In the genomic region with DNA sequence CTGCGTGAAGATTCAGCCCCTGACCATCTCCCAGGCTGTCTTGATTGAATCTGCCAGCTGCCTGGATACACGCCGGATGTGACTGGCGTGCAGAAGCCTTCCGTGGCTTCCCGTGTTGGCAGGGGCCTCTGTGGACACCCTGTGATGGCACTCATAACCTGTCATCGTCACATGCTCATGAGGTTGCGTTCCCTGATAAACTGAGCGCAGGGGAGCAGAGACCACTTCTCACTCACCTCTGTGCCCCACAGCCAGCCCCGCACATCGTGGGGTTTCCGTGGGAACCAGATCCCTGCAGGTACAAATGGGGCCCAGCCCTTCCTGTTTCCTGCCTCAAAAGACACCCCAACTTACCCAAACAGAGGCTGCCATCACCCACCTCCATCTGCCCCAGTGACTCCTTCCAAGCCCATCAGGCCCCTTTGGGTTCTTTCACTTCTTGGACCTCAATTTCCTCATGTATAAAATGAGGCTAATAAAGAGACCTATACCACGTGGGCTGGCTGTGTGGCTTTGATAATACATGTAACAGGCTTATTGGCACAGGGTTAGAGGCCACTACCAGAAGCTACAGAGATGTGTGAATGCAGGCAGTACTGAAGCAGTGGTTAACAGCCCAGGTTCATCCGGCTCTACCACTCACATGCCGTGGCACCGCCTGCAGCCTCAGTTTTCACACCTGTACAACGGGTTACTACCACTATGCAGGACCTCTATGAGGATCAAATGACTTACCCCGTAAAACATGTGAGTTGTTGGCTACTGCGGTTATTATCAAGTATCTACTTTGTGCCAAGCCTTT, we compare ENCODE assay signal across 16 cellular contexts. TPM values are rescaled to one million over a fixed set of nuclear protein-coding genes. Genes with fewer than 3 reads are reported as not detected.
DNase-seq lines count a peak whose midpoint lies in the region; ATAC-seq and TF ChIP-seq lines count a peak whose summit lies in the region.
"Had no signal": no experiment of that assay in that cellular context is flagged by ENCODE, and none has a peak within 500 bp of the region (broad histone marks: within the 10 kb centered on the region; RNA-seq: fewer than 3 reads in every experiment).

No MANE protein-coding gene starts in this region.

- no peak overlapping the region for H3K27ac Mint-ChIP-seq in activated CD4-positive, alpha-beta T cell treated with anti-CD3 and anti-CD28 coated beads, Interleukin-2, amount 10 ng/mL, durations not matched to agents 24 days and 14 days
- peak overlapping the region; percentile 71 for H3K27ac Mint-ChIP-seq in activated CD8-positive, alpha-beta T cell treated with anti-CD3 and anti-CD28 coated beads for 36 hours
- peak overlapping the region; percentile 93 for H3K27ac Mint-ChIP-seq in central memory CD8-positive, alpha-beta T cell (ENCODE audit: low read depth)

- H3K4me3 ChIP-seq in brain microvascular endothelial cell (ENCODE audit: low read depth, low read length), result no peak overlapping the region
- H3K4me3 ChIP-seq: SK-N-MC, suprapubic skin had no signal

- peak; percentile 73 for ATAC-seq in activated CD8-positive, alpha-beta T cell treated with anti-CD3 and anti-CD28 coated beads for 36 hours
- ATAC-seq in central memory CD8-positive, alpha-beta T cell (replicated peaks; ENCODE audit: extremely low read depth, poor library complexity, severe bottlenecking), result peak; percentile 90
- no peak for ATAC-seq in GM18858 (IDR thresholded peaks at IDR 0.05; ENCODE audit: unreplicated experiment)
- ATAC-seq: esophagus mucosa had no signal

- intact Hi-C loops in activated CD4-positive, alpha-beta T cell treated with anti-CD3 and anti-CD28 coated beads, Interleukin-2, amount 10 ng/mL, durations not matched to agents 24 days and 14 days (cut with micrococcal nuclease), result no loop called here
- intact Hi-C loops in activated CD8-positive, alpha-beta T cell treated with anti-CD3 and anti-CD28 coated beads for 36 hours (cut with micrococcal nuclease), result no loop called here

- CTCF ChIA-PET in activated CD8-positive, alpha-beta T cell treated with anti-CD3 and anti-CD28 coated beads for 36 hours (lab: Charles Lee), result interaction anchor here (0.9 to 2.6 kb wide), 4 partner anchors 16 to 34 kb away, joined by 4 to 12 read pairs (median 7); no protein-coding TSS in a partner anchor

- POLR2A ChIA-PET in activated CD8-positive, alpha-beta T cell treated with anti-CD3 and anti-CD28 coated beads for 36 hours (lab: Charles Lee), result interaction anchor here (1.1 to 1.2 kb wide), 2 partner anchors 16 to 23 kb away, joined by 4 read pairs; no protein-coding TSS in a partner anchor

- no peak overlapping the region for H3K27ac ChIP-seq in brain microvascular endothelial cell
- H3K27ac ChIP-seq: SK-N-MC, suprapubic skin, WERI-Rb-1 had no signal

- peak; percentile 22 for DNase-seq in activated CD4-positive, alpha-beta T cell treated with anti-CD3 and anti-CD28 coated beads for 1 hour
- DNase-seq in activated CD4-positive, alpha-beta T cell treated with anti-CD3 and anti-CD28 coated beads, Interleukin-2, amount 10 ng/mL, durations not matched to agents 24 days and 14 days, result no peak
- DNase-seq in activated CD8-positive, alpha-beta T cell treated with anti-CD3 and anti-CD28 coated beads for 36 hours, result peak; percentile 37
- peak in 1 of 2 donors; percentile 71 for DNase-seq in central memory CD8-positive, alpha-beta T cell (ENCODE audit: low spot score in 2 of 2)
- DNase-seq in stimulated activated CD4-positive, alpha-beta T cell treated with anti-CD3 and anti-CD28 coated beads, Interleukin-4, amount 100 ng/mL, for 24 hours, result peak; percentile 37
- DNase-seq in brain microvascular endothelial cell (no peak), GDM1 (lab: John Stamatoyannopoulos, UW) (no peak)
- DNase-seq: NCI-H1048, WERI-Rb-1 had no signal

- in situ Hi-C loops in brain microvascular endothelial cell (cut with HindIII; ENCODE audit: low pct_ligation_motif_present, low sequenced_read_pairs), result no loop called here

- peaks cover 16% of the 10 kb centered on the region for H3K9me3 Mint-ChIP-seq in activated CD4-positive, alpha-beta T cell treated with anti-CD3 and anti-CD28 coated beads, Interleukin-2, amount 10 ng/mL, durations not matched to agents 24 days and 14 days
- H3K9me3 Mint-ChIP-seq in activated CD8-positive, alpha-beta T cell treated with anti-CD3 and anti-CD28 coated beads for 36 hours, result peaks cover 18% of the 10 kb centered on the region
- H3K9me3 Mint-ChIP-seq in central memory CD8-positive, alpha-beta T cell, result no peaks in the 10 kb centered on the region

- no peaks in the 10 kb centered on the region for H3K27me3 Mint-ChIP-seq in activated CD4-positive, alpha-beta T cell treated with anti-CD3 and anti-CD28 coated beads, Interleukin-2, amount 10 ng/mL, durations not matched to agents 24 days and 14 days
- no peaks in the 10 kb centered on the region for H3K27me3 Mint-ChIP-seq in activated CD8-positive, alpha-beta T cell treated with anti-CD3 and anti-CD28 coated beads for 36 hours
- H3K27me3 Mint-ChIP-seq in central memory CD8-positive, alpha-beta T cell, result no peaks in the 10 kb centered on the region

- H3K4me3 Mint-ChIP-seq in activated CD4-positive, alpha-beta T cell treated with anti-CD3 and anti-CD28 coated beads, Interleukin-2, amount 10 ng/mL, durations not matched to agents 24 days and 14 days, result no peak overlapping the region
- no peak overlapping the region for H3K4me3 Mint-ChIP-seq in activated CD8-positive, alpha-beta T cell treated with anti-CD3 and anti-CD28 coated beads for 36 hours
- H3K4me3 Mint-ChIP-seq in central memory CD8-positive, alpha-beta T cell, result peak overlapping the region; percentile 65
- H3K4me3 Mint-ChIP-seq: CD14-positive monocyte had no signal

- H3K36me3 ChIP-seq in brain microvascular endothelial cell (replicated peaks), result no peaks in the 10 kb centered on the region
- H3K36me3 ChIP-seq: WERI-Rb-1 had no signal

- peaks cover 5% of the 10 kb centered on the region for H3K4me1 Mint-ChIP-seq in activated CD4-positive, alpha-beta T cell treated with anti-CD3 and anti-CD28 coated beads, Interleukin-2, amount 10 ng/mL, durations not matched to agents 24 days and 14 days
- peaks cover 35% of the 10 kb centered on the region for H3K4me1 Mint-ChIP-seq in activated CD8-positive, alpha-beta T cell treated with anti-CD3 and anti-CD28 coated beads for 36 hours (ENCODE audit: low read depth)
- peaks cover 37% of the 10 kb centered on the region for H3K4me1 Mint-ChIP-seq in central memory CD8-positive, alpha-beta T cell
- H3K4me1 Mint-ChIP-seq: CD14-positive monocyte had no signal

- H3K36me3 Mint-ChIP-seq in activated CD4-positive, alpha-beta T cell treated with anti-CD3 and anti-CD28 coated beads, Interleukin-2, amount 10 ng/mL, durations not matched to agents 24 days and 14 days (ENCODE audit: low read depth), result peaks cover 22% of the 10 kb centered on the region
- H3K36me3 Mint-ChIP-seq in activated CD8-positive, alpha-beta T cell treated with anti-CD3 and anti-CD28 coated beads for 36 hours (ENCODE audit: low read depth), result peaks cover 38% of the 10 kb centered on the region
- peaks cover 6% of the 10 kb centered on the region for H3K36me3 Mint-ChIP-seq in central memory CD8-positive, alpha-beta T cell (ENCODE audit: insufficient read depth)

- TF ChIP-seq CTCF in activated CD8-positive, alpha-beta T cell treated with anti-CD3 and anti-CD28 coated beads for 36 hours (IDR thresholded peaks at IDR 0.05), result no peak
- TF ChIP-seq CTCF in brain microvascular endothelial cell (IDR thresholded peaks at IDR 0.05; ENCODE audit: low read depth, low read length, missing control alignments), result no peak

- no peaks in the 10 kb centered on the region for H3K27me3 ChIP-seq in brain microvascular endothelial cell (replicated peaks)
- H3K27me3 ChIP-seq: suprapubic skin had no signal

RNA-seq across cellular contexts. Expression of a gene that starts 23.6 kb away (rescaled TPM):
- not detected in 2 replicates for total RNA-seq in activated CD4-positive, alpha-beta T cell treated with anti-CD3 and anti-CD28 coated beads, Interleukin-2, amount 10 ng/mL, durations not matched to agents 24 days and 14 days
- not detected for total RNA-seq in activated CD8-positive, alpha-beta T cell treated with anti-CD3 and anti-CD28 coated beads for 36 hours
- total RNA-seq: A172, esophagus mucosa, renal cortical epithelial cell had no signal

RNA-seq across cellular contexts. Expression of a gene that starts 44.1 kb away (rescaled TPM):
- 51.7 and 54.1 TPM in 2 replicates for total RNA-seq in activated CD4-positive, alpha-beta T cell treated with anti-CD3 and anti-CD28 coated beads, Interleukin-2, amount 10 ng/mL, durations not matched to agents 24 days and 14 days
- total RNA-seq in activated CD8-positive, alpha-beta T cell treated with anti-CD3 and anti-CD28 coated beads for 36 hours, result 10 to 100 TPM; 27.0 to 27.6 TPM

Comparison
In these comparisons a context has a peak if more than half of its experiments do, and no peak if none do; other contexts are left out.
1. DNase-seq: peak in activated CD4-positive, alpha-beta T cell treated with anti-CD3 and anti-CD28 coated beads for 1 hour (single experiment), activated CD8-positive, alpha-beta T cell treated with anti-CD3 and anti-CD28 coated beads for 36 hours (single experiment) and stimulated activated CD4-positive, alpha-beta T cell treated with anti-CD3 and anti-CD28 coated beads, Interleukin-4, amount 100 ng/mL, for 24 hours (single experiment); none in activated CD4-positive, alpha-beta T cell treated with anti-CD3 and anti-CD28 coated beads, Interleukin-2, amount 10 ng/mL, durations not matched to agents 24 days and 14 days (single experiment), brain microvascular endothelial cell (single experiment) and GDM1 (single experiment).